Comparison of ENCODE assay signal across 3 cellular contexts in the genomic region with DNA sequence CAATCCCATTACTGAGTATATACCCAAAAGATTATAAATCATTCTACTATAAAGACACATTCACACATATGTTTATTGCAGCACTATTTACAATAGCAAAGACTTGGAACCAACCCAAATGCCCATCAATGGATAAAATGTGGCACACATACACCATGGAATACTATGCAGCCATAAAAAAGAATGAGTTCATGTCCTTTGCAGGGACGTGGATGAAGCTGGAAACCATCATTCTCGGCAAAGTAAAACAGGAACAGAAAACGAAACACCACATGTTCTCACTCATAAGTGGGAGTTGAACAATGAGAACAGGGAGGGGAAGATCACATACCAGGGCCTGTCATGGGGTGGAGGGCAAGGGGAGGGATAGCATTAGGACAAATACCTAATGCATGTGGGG.
DNase-seq lines count a peak whose midpoint lies in the region; ATAC-seq, FAIRE-seq and TF ChIP-seq lines count a peak whose summit lies in the region.
"Not testable (repeated sequence)": the region's sequence is repeated elsewhere in the genome, so short reads cannot be mapped to it uniquely, and the experiment has no call there.

No MANE protein-coding gene starts in this region.

- 12% methylated on average over 3 of the region's 3 CpGs for WGBS in GM12878 (ENCODE audit: insufficient coverage, insufficient replicate concordance, low lambda C conversion rate, missing lambda C conversion rate)

- H3K9ac ChIP-seq in GM12878 (ENCODE audit: control insufficient read depth, insufficient read depth, low read length): not testable (repeated sequence)

- in situ Hi-C loops in GM12878 (cut with MboI): not testable (repeated sequence)

- not testable (repeated sequence) for FAIRE-seq in GM12878 (lab: Jason Lieb, UNC)

- TF ChIP-seq POLR2A in GM12878 (IDR thresholded peaks at IDR 0.05; ENCODE audit: low read depth, low read length): not testable (repeated sequence)

- not testable (repeated sequence) for H4K20me1 ChIP-seq in GM12878 (ENCODE audit: control insufficient read depth, insufficient read depth)

- RAD21 ChIA-PET in GM12878 (lab: Charles Lee; ENCODE audit: unreplicated experiment): not testable (repeated sequence)

- H3K27ac ChIP-seq in HEK293 (ENCODE audit: extremely low read depth, low read depth, low read length); GM12878 (ENCODE audit: control insufficient read depth, insufficient read depth): not testable (repeated sequence)

- not testable (repeated sequence) for H3K4me3 ChIP-seq in GM12865 (ENCODE audit: low read depth, low read length); HEK293 (ENCODE audit: low read depth, low read length); GM12878

- not testable (repeated sequence) for TF ChIP-seq RAD21 in GM12878 (IDR thresholded peaks at IDR 0.05; ENCODE audit: insufficient read depth, low read depth, low read length)

- BruUV-seq in GM12878 (replicated peaks; lab: Mats Ljungman, UMichigan): not testable (repeated sequence)

- not testable (repeated sequence) for H3K4me1 ChIP-seq in HEK293 (ENCODE audit: control insufficient read depth, insufficient read depth, low read length); GM12878 (ENCODE audit: control insufficient read depth, insufficient read depth, low read length)

- SMC1A ChIA-PET in GM12878 (lab: Charles Lee; ENCODE audit: uncharacterized antibody, unreplicated experiment): interaction anchor here (0.6 to 5.1 kb wide), 5 partner anchors 8 to 33 kb away, joined by 3 to 38 read pairs (median 3); no protein-coding TSS in a partner anchor

- POLR2A ChIA-PET in HEK293 (lab: Yijun Ruan, JAX): not testable (repeated sequence)
- POLR2A ChIA-PET in GM12878 (lab: Charles Lee): interaction anchor here (1.9 kb wide), 1 partner anchor 13 kb away, joined by 5 read pairs; no protein-coding TSS in a partner anchor

- not testable (repeated sequence) for TF ChIP-seq CTCF in GM12865 (IDR thresholded peaks at IDR 0.05; ENCODE audit: insufficient read depth, low read depth, low read length, missing control alignments); HEK293 (tag by site-specific recombination; IDR thresholded peaks at IDR 0.05); GM12878 (IDR thresholded peaks at IDR 0.05 in 2 of 3, conservative IDR thresholded peaks at IDR 0.05 in 1 of 3; ENCODE audit: control insufficient read depth in 2 of 3, extremely low read depth in 1 of 3, insufficient read depth in 1 of 3, low read depth in 3 of 3, low read length in 3 of 3)

- not testable (repeated sequence) for H3K4me2 ChIP-seq in GM12878 (ENCODE audit: control insufficient read depth, insufficient read depth)

- H3K27me3 ChIP-seq in GM12878 (replicated peaks in 1 of 2; ENCODE audit: control insufficient read depth in 2 of 2, insufficient read depth in 2 of 2, low read length in 1 of 2): not testable (repeated sequence)

- not testable (repeated sequence) for H3K36me3 ChIP-seq in HEK293 (ENCODE audit: control insufficient read depth in 2 of 2, insufficient read depth in 1 of 2, low read length in 2 of 2); GM12878 (ENCODE audit: control insufficient read depth in 2 of 2, insufficient read depth in 2 of 2, low read length in 1 of 2)

- not testable (repeated sequence) for TF ChIP-seq EP300 in GM12878 (IDR thresholded peaks at IDR 0.05; ENCODE audit: borderline replicate concordance in 1 of 2, control insufficient read depth in 1 of 2, low read depth in 2 of 2, low read length in 2 of 2)

- not testable (repeated sequence) for H3K9me3 ChIP-seq in HEK293 (ENCODE audit: control insufficient read depth, insufficient read depth, low read depth, low read length); GM12878 (replicated peaks; ENCODE audit: control insufficient read depth, insufficient read depth, low read length)

- ATAC-seq in GM12878: peak; percentile 36

- CTCF ChIA-PET in HEK293 (lab: Yijun Ruan, JAX); GM12878 (lab: Yijun Ruan, JAX): not testable (repeated sequence)

- H3K79me2 ChIP-seq in GM12878 (ENCODE audit: control insufficient read depth, insufficient read depth, low read length): not testable (repeated sequence)

- intact Hi-C loops in GM12878 (cut with micrococcal nuclease; ENCODE audit: unreplicated experiment): loop anchor here (10.0 kb wide), 1 partner anchor 767 kb away; no protein-coding TSS in a partner anchor

- not testable (repeated sequence) for H2AFZ ChIP-seq in GM12878 (ENCODE audit: control insufficient read depth, low read depth, low read length)

- peak; percentile 47 for DNase-seq in GM12865 (ENCODE audit: low read depth)
- not testable (repeated sequence) for DNase-seq in GM12878 (ENCODE audit: low read depth, low spot score)

TF ChIP-seq in HEK293, 187 proteins besides CTCF, POLR2A, EP300 and RAD21:
- peak; percentile 39; the same call in 1 of the 2 replicates for TF ChIP-seq ZNF146 (tag by site-specific recombination; IDR thresholded peaks at IDR 0.05)
TF ChIP-seq in HEK293: peak in this region for 1; not testable (repeated sequence) for 186.

TF ChIP-seq in GM12878, 131 proteins besides CTCF, POLR2A, EP300 and RAD21 (continues in another document):
- TF ChIP-seq DPF2 (IDR thresholded peaks at IDR 0.05): peak; percentile 41; the same call in 1 of the 2 replicates
- TF ChIP-seq, protein P1, sequence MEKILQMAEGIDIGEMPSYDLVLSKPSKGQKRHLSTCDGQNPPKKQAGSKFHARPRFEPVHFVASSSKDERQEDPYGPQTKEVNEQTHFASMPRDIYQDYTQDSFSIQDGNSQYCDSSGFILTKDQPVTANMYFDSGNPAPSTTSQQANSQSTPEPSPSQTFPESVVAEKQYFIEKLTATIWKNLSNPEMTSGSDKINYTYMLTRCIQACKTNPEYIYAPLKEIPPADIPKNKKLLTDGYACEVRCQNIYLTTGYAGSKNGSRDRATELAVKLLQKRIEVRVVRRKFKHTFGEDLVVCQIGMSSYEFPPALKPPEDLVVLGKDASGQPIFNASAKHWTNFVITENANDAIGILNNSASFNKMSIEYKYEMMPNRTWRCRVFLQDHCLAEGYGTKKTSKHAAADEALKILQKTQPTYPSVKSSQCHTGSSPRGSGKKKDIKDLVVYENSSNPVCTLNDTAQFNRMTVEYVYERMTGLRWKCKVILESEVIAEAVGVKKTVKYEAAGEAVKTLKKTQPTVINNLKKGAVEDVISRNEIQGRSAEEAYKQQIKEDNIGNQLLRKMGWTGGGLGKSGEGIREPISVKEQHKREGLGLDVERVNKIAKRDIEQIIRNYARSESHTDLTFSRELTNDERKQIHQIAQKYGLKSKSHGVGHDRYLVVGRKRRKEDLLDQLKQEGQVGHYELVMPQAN (conservative IDR thresholded peaks at IDR 0.05): peak; percentile 72; the same call in 1 of the 2 replicates
- TF ChIP-seq ZNF217 (IDR thresholded peaks at IDR 0.05): peak; percentile 97
- TF ChIP-seq IKZF1 (conservative IDR thresholded peaks at IDR 0.05): peak; percentile 46
- TF ChIP-seq, protein P2, sequence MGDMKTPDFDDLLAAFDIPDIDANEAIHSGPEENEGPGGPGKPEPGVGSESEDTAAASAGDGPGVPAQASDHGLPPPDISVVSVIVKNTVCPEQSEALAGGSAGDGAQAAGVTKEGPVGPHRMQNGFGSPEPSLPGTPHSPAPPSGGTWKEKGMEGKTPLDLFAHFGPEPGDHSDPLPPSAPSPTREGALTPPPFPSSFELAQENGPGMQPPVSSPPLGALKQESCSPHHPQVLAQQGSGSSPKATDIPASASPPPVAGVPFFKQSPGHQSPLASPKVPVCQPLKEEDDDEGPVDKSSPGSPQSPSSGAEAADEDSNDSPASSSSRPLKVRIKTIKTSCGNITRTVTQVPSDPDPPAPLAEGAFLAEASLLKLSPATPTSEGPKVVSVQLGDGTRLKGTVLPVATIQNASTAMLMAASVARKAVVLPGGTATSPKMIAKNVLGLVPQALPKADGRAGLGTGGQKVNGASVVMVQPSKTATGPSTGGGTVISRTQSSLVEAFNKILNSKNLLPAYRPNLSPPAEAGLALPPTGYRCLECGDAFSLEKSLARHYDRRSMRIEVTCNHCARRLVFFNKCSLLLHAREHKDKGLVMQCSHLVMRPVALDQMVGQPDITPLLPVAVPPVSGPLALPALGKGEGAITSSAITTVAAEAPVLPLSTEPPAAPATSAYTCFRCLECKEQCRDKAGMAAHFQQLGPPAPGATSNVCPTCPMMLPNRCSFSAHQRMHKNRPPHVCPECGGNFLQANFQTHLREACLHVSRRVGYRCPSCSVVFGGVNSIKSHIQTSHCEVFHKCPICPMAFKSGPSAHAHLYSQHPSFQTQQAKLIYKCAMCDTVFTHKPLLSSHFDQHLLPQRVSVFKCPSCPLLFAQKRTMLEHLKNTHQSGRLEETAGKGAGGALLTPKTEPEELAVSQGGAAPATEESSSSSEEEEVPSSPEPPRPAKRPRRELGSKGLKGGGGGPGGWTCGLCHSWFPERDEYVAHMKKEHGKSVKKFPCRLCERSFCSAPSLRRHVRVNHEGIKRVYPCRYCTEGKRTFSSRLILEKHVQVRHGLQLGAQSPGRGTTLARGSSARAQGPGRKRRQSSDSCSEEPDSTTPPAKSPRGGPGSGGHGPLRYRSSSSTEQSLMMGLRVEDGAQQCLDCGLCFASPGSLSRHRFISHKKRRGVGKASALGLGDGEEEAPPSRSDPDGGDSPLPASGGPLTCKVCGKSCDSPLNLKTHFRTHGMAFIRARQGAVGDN (IDR thresholded peaks at IDR 0.05): peak; percentile 30; the same call in 1 of the 2 replicates
- peak; percentile 73 to 74 for TF ChIP-seq IKZF2 (IDR thresholded peaks at IDR 0.05)
- TF ChIP-seq, protein P3, sequence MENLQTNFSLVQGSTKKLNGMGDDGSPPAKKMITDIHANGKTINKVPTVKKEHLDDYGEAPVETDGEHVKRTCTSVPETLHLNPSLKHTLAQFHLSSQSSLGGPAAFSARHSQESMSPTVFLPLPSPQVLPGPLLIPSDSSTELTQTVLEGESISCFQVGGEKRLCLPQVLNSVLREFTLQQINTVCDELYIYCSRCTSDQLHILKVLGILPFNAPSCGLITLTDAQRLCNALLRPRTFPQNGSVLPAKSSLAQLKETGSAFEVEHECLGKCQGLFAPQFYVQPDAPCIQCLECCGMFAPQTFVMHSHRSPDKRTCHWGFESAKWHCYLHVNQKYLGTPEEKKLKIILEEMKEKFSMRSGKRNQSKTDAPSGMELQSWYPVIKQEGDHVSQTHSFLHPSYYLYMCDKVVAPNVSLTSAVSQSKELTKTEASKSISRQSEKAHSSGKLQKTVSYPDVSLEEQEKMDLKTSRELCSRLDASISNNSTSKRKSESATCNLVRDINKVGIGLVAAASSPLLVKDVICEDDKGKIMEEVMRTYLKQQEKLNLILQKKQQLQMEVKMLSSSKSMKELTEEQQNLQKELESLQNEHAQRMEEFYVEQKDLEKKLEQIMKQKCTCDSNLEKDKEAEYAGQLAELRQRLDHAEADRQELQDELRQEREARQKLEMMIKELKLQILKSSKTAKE (IDR thresholded peaks at IDR 0.05; ENCODE audit: low read depth, poor library complexity, severe bottlenecking): peak; percentile 20
- peak; percentile 27 for TF ChIP-seq MEF2B (IDR thresholded peaks at IDR 0.05; ENCODE audit: partially characterized antibody, poor library complexity, severe bottlenecking)
